Comparison of ENCODE assay signal across 22 cellular contexts in genomic region chr1:200900877-200901276, GRCh38. TPM values are rescaled to one million over a fixed set of nuclear protein-coding genes. Genes with fewer than 3 reads are reported as not detected.
A peak's percentile ranks its signal among the peaks of the same experiment; 100 is the strongest.
DNase-seq lines count a peak whose midpoint lies in the region; ATAC-seq and TF ChIP-seq lines count a peak whose summit lies in the region.
"Had no signal": no experiment of that assay in that cellular context is flagged by ENCODE, and none has a peak within 500 bp of the region (broad histone marks: within the 10 kb centered on the region; RNA-seq: fewer than 3 reads in every experiment).

No MANE protein-coding gene starts in this region.

- no peaks in the 10 kb centered on the region for H3K9me3 Mint-ChIP-seq in endothelial cell (ENCODE audit: unreplicated experiment)
- H3K9me3 Mint-ChIP-seq: H9, HFFc6 had no signal

- ATAC-seq in activated CD4-positive, CD25-positive, alpha-beta regulatory T cell treated with anti-CD3 and anti-CD28 coated beads, Interleukin-2, amount 50 U/mL, for 24 hours: no peak
- no peak for ATAC-seq in right cardiac atrium
- ATAC-seq: Right ventricle myocardium inferior had no signal

- H3K4me3 Mint-ChIP-seq in endothelial cell (ENCODE audit: unreplicated experiment): peak overlapping the region; percentile 56
- H3K4me3 Mint-ChIP-seq: H9, HFFc6 had no signal

- 94 to 96% methylated on average over 17 of the region's 17 CpGs for WGBS in sigmoid colon, 2 donors
- 95% methylated on average over 17 of the region's 17 CpGs for WGBS in right cardiac atrium

- peak; percentile 55 for DNase-seq in activated effector memory CD4-positive, alpha-beta T cell treated with anti-CD3 and anti-CD28 coated beads, Interleukin-2, amount 50 U/mL, for 16 hours
- no peak for DNase-seq in activated effector memory CD4-positive, alpha-beta T cell treated with Interleukin-2 at 50 U/mL for 16 hours
- DNase-seq in NCI-H69 (lab: John Stamatoyannopoulos, UW) (peak; percentile 56), endothelial cell (ENCODE audit: low spot score) (no peak), sigmoid colon (peak; percentile 46), right cardiac atrium (no peak), MG63 (no peak)
- DNase-seq: BE2C, DMS 273 treated with DMSO at 0.1 percent for 48 hours, DMS79 treated with DMSO at 0.1 percent for 48 hours, H9, HFFc6, KG1, NCI-H1105 treated with DMSO at 0.1 percent for 48 hours, NCI-H1694, NCI-H2107, NCI-H82, OCI-M1 had no signal

- H3K27me3 ChIP-seq in sigmoid colon: no peaks in the 10 kb centered on the region
- no peaks in the 10 kb centered on the region for H3K27me3 ChIP-seq in right cardiac atrium (ENCODE audit: control insufficient read depth, insufficient read depth)
- H3K27me3 ChIP-seq in MG63: no peaks in the 10 kb centered on the region
- H3K27me3 ChIP-seq: BE2C, SJSA1 had no signal

- TF ChIP-seq CTCF in endothelial cell (IDR thresholded peaks at IDR 0.05; ENCODE audit: unreplicated experiment): no peak
- no peak for TF ChIP-seq CTCF in sigmoid colon (IDR thresholded peaks at IDR 0.05)

- H3K4me3 ChIP-seq in sigmoid colon (no peak overlapping the region), right cardiac atrium (ENCODE audit: low read length) (no peak overlapping the region), MG63 (no peak overlapping the region)
- H3K4me3 ChIP-seq: SJSA1 had no signal

- H3K9me3 ChIP-seq in sigmoid colon (no peaks in the 10 kb centered on the region), right cardiac atrium (ENCODE audit: control insufficient read depth, low read length) (no peaks in the 10 kb centered on the region), MG63 (no peaks in the 10 kb centered on the region)
- H3K9me3 ChIP-seq: BE2C, SJSA1 had no signal

- peaks cover 23% of the 10 kb centered on the region for H3K4me1 Mint-ChIP-seq in endothelial cell (ENCODE audit: unreplicated experiment)

- no peak overlapping the region for H3K27ac Mint-ChIP-seq in endothelial cell (ENCODE audit: unreplicated experiment)
- H3K27ac Mint-ChIP-seq: HFFc6 had no signal

- intact Hi-C loops in sigmoid colon (cut with DNase I): no loop called here
- intact Hi-C loops in right cardiac atrium (cut with DNase I): no loop called here

- TF ChIP-seq POLR2A in sigmoid colon (IDR thresholded peaks at IDR 0.05): no peak

- H3K4me1 ChIP-seq in sigmoid colon: no peaks in the 10 kb centered on the region
- H3K4me1 ChIP-seq in right cardiac atrium (ENCODE audit: control insufficient read depth, insufficient read depth, low read length): no peaks in the 10 kb centered on the region
- H3K4me1 ChIP-seq: BE2C had no signal

- peaks cover 26% of the 10 kb centered on the region for H3K36me3 Mint-ChIP-seq in endothelial cell (ENCODE audit: low read depth, unreplicated experiment)

- no peak for TF ChIP-seq EP300 in sigmoid colon (IDR thresholded peaks at IDR 0.05)

- H3K27me3 Mint-ChIP-seq in endothelial cell (ENCODE audit: unreplicated experiment): peaks cover 5% of the 10 kb centered on the region

- no peak overlapping the region for H3K27ac ChIP-seq in sigmoid colon
- no peak overlapping the region for H3K27ac ChIP-seq in right cardiac atrium (ENCODE audit: low read length)
- H3K27ac ChIP-seq: SJSA1 had no signal

- H3K36me3 ChIP-seq in sigmoid colon: no peaks in the 10 kb centered on the region
- no peaks in the 10 kb centered on the region for H3K36me3 ChIP-seq in MG63
- H3K36me3 ChIP-seq: BE2C, SJSA1 had no signal

RNA-seq across cellular contexts. Expression of gene INAVA, which starts 6.2 kb away (rescaled TPM):
- 35.8 TPM for total RNA-seq in endothelial cell (ENCODE audit: unreplicated experiment)
- 1 to 10 TPM in 1 of 4 donors, under 1 TPM in 3; 0.27 to 1.4 (median 0.44) TPM for total RNA-seq in sigmoid colon
- 100 to 1,000 TPM in 2 of 3 donors, 10 to 100 TPM in 1; 78.9 to 176 (median 138) TPM for polyA plus RNA-seq in sigmoid colon
- not detected for total RNA-seq in right cardiac atrium
- not detected for polyA plus RNA-seq in right cardiac atrium
- total RNA-seq in MG63 (2014; rRNA removed; shearing (Covaris generic); ENCODE audit: low replicate concordance): not detected in 2 replicates
- total RNA-seq: HFFc6, Right ventricle myocardium inferior had no signal

RNA-seq across cellular contexts. Expression of gene GPR25, which starts 28.1 kb away (rescaled TPM):
- total RNA-seq in endothelial cell (ENCODE audit: unreplicated experiment): not detected
- total RNA-seq in sigmoid colon: not detected
- 1 to 10 TPM in 1 of 3 donors, not detected in 2; 1.0 TPM for polyA plus RNA-seq in sigmoid colon
- not detected for total RNA-seq in right cardiac atrium
- not detected for polyA plus RNA-seq in right cardiac atrium
- total RNA-seq in MG63 (2014; rRNA removed; shearing (Covaris generic); ENCODE audit: low replicate concordance): not detected in 2 replicates
- total RNA-seq: H9, HFFc6, NCI-H460, Right ventricle myocardium inferior, SJSA1 had no signal

Comparison
In these comparisons a context has a peak if more than half of its experiments do, and no peak if none do; other contexts are left out.
1. DNase-seq: peak in activated effector memory CD4-positive, alpha-beta T cell treated with anti-CD3 and anti-CD28 coated beads, Interleukin-2, amount 50 U/mL, for 16 hours (single experiment), NCI-H69 (single experiment) and sigmoid colon (single experiment); none in activated effector memory CD4-positive, alpha-beta T cell treated with Interleukin-2 at 50 U/mL for 16 hours (single experiment), endothelial cell (single experiment), right cardiac atrium (0 of 3) and MG63 (single experiment).
2. RNA of gene INAVA, which starts 6.2 kb away (total RNA-seq): 35.8 TPM in endothelial cell (single experiment); 0.27 to 1.4 TPM in sigmoid colon, not detected in right cardiac atrium and not detected in MG63; every median in the first group is over 10 times any median in the second.